In the genomic region with DNA sequence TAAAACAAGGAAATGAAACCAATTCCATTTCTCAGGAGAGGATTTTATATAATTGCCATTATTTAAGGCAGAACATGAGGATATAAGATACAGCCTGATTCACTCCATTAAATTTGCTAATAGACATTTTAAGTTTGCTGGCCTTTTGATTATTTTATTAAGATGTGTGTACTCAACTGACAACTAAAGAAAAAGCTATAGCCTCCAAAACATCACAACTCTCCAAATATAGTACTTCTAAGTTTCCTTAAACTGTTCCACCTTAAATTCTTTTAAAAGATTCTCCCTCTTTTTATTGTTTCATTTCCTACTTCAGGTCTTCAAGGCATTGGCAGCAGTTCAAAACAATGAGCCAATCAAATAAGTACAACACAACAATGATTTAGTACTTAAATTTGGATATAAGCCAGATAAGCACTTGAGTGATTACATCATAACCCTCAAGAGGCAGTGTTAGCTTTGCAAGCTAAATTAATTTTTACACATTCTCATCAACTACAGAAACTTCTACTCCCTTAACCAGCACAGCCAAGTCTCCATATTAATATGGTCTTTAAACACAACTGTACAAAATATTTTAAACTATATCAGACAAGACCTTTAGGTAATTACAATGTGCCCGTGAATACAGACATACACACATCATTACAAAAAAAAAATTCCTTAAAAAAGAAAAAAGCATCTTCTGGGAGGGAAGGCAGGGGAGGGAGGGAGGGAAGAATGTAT, we compare ENCODE assay signal across 1 cellular context.
TF ChIP-seq lines count a peak whose summit lies in the region.

No MANE protein-coding gene starts in this region.

TF ChIP-seq in GM12878, 131 proteins besides CTCF, POLR2A, EP300 and RAD21:
- peak; percentile 69; the same call in 1 of the 2 replicates for TF ChIP-seq RELB (IDR thresholded peaks at IDR 0.05; ENCODE audit: low read depth)
- peak; percentile 78 for TF ChIP-seq SMAD1 (IDR thresholded peaks at IDR 0.05; ENCODE audit: low read depth, partially characterized antibody)
- TF ChIP-seq SP1 (IDR thresholded peaks at IDR 0.05; ENCODE audit: low read depth, low read length), result no peak
- no peak for TF ChIP-seq ZNF217 (IDR thresholded peaks at IDR 0.05)
- TF ChIP-seq BMI1 (IDR thresholded peaks at IDR 0.05; ENCODE audit: borderline replicate concordance), result no peak
- peak; percentile 26; the same call in 1 of the 2 replicates for TF ChIP-seq MTA2 (IDR thresholded peaks at IDR 0.05; ENCODE audit: low read depth)
- TF ChIP-seq TCF12 (IDR thresholded peaks at IDR 0.05; ENCODE audit: low read depth, low read length), result no peak
- TF ChIP-seq IKZF2 (IDR thresholded peaks at IDR 0.05), result peak in 1 of 2 experiments; percentile 14; a peak in 1 of 4 replicates
- no peak for TF ChIP-seq GABPA (IDR thresholded peaks at IDR 0.05; ENCODE audit: low read depth)
- TF ChIP-seq ETV6 (conservative IDR thresholded peaks at IDR 0.05 in 1 of 2, IDR thresholded peaks at IDR 0.05 in 1 of 2; ENCODE audit: borderline replicate concordance in 1 of 2, low read depth in 1 of 2), result no peak
- no peak for TF ChIP-seq HDGF (IDR thresholded peaks at IDR 0.05)
- peak; percentile 65 for TF ChIP-seq ATF2 (IDR thresholded peaks at IDR 0.05; ENCODE audit: low read length)
- TF ChIP-seq PKNOX1 (IDR thresholded peaks at IDR 0.05), result peak; percentile 75
- no peak for TF ChIP-seq JUNB (IDR thresholded peaks at IDR 0.05)
- TF ChIP-seq IRF5 (IDR thresholded peaks at IDR 0.05; ENCODE audit: borderline replicate concordance), result no peak
- peak; percentile 94 for TF ChIP-seq ATF7 (IDR thresholded peaks at IDR 0.05; ENCODE audit: low read depth)
- no peak for TF ChIP-seq PML (IDR thresholded peaks at IDR 0.05; ENCODE audit: low read length)
